12 cellular contexts compared by ENCODE assay signal in the genomic region with DNA sequence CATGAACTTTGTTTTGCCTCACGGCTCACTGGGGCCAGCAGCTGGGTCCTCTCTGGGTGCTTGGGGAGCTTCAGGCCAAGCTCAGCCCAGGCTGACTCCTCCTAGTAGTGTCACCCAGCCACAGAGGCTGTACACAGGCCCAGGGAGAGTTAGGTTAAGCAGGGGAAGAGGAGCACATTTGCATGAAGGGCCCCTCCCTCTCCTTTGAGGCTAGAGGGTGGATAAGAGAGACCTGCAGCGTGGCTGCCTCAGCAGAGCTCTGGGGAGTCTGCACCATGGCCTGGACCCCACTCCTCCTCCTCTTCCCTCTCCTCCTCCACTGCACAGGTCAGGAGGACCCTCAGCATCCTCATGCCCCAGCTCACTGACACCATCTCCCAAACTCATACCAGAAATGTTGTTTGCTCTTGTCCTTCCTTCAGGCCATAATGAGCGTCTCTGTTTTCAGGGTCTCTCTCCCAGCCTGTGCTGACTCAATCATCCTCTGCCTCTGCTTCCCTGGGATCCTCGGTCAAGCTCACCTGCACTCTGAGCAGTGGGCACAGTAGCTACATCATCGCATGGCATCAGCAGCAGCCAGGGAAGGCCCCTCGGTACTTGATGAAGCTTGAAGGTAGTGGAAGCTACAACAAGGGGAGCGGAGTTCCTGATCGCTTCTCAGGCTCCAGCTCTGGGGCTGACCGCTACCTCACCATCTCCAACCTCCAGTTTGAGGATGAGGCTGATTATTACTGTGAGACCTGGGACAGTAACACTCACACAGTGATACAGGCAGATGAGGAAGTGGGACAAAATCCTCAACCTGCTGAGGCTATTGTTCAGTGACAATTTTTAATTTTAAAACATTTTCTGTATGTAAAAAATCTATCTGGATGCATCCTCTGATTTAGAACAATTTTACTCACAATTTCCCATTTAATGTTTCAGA.
DNase-seq lines count a peak whose midpoint lies in the region; ATAC-seq, FAIRE-seq and TF ChIP-seq lines count a peak whose summit lies in the region.
"Had no signal": no experiment of that assay in that cellular context is flagged by ENCODE, and none has a peak within 500 bp of the region (broad histone marks: within the 10 kb centered on the region; RNA-seq: fewer than 3 reads in every experiment).

No MANE protein-coding gene starts in this region.

- peak; percentile 98 for FAIRE-seq in GM12891 (lab: Jason Lieb, UNC)

- H4K20me1 ChIP-seq in OCI-LY7 (ENCODE audit: insufficient read depth, low read length) = no peaks in the 10 kb centered on the region

- TF ChIP-seq POLR2A in GM12891 (IDR thresholded peaks at IDR 0.05; ENCODE audit: low read depth, low read length) = peak; percentile 53; the same call in 1 of the 2 replicates

- intact Hi-C loops in OCI-LY7 (cut with micrococcal nuclease; ENCODE audit: unreplicated experiment) = loop anchor here (1.0 to 10.0 kb wide), 3 partner anchors 34 to 873 kb away; a partner anchor contains a TSS

- H2AFZ ChIP-seq in OCI-LY7 (ENCODE audit: low read length) = no peak overlapping the region

- POLR2A ChIA-PET in OCI-LY7 (lab: Charles Lee) = interaction anchor here (0.5 to 12.0 kb wide), 15 partner anchors 9 to 135 kb away, joined by 3 to 148 read pairs (median 7); no protein-coding TSS in a partner anchor

- peak overlapping the region; percentile 94 for H3K4me2 ChIP-seq in OCI-LY7 (ENCODE audit: low read length)

- peaks cover 84% of the 10 kb centered on the region for H3K4me1 ChIP-seq in OCI-LY7 (ENCODE audit: insufficient read depth, low read length, poor library complexity, severe bottlenecking)
- H3K4me1 ChIP-seq: gastroesophageal sphincter had no signal

- TF ChIP-seq CTCF in OCI-LY7 (conservative IDR thresholded peaks at IDR 0.05; ENCODE audit: low read length) = no peak
- no peak for TF ChIP-seq CTCF in WERI-Rb-1 (IDR thresholded peaks at IDR 0.05; ENCODE audit: low read depth, low read length)

- H3K27ac ChIP-seq in OCI-LY7 (ENCODE audit: low read depth, low read length, poor library complexity, severe bottlenecking) = peak overlapping the region; percentile 99
- no peak overlapping the region for H3K27ac ChIP-seq in WERI-Rb-1
- H3K27ac ChIP-seq: gastroesophageal sphincter had no signal

- BruUV-seq in OCI-LY7 (replicated peaks; lab: Mats Ljungman, UMichigan) = TSS peak; percentile 94

- DNase-seq in GM12891 (ENCODE audit: insufficient read length, low spot score) = peak; percentile 46
- peak; percentile 95 for DNase-seq in OCI-LY7 (ENCODE audit: low spot score)
- no peak for DNase-seq in HK-2 (ENCODE audit: unreplicated experiment)
- DNase-seq in NCI-H748 treated with DMSO at 0.1 percent for 48 hours (lab: John Stamatoyannopoulos, UW) = no peak
- DNase-seq in superior temporal gyrus (ENCODE audit: extremely low spot score) = no peak
- no peak for DNase-seq in WERI-Rb-1
- DNase-seq: cerebellar nuclear complex, NCI-H524 had no signal

- H3K27me3 ChIP-seq in WERI-Rb-1 (ENCODE audit: insufficient read depth, low read depth, severe bottlenecking) = peaks cover 2% of the 10 kb centered on the region

- ATAC-seq in GM19397 (IDR thresholded peaks at IDR 0.05; ENCODE audit: unreplicated experiment) = peak; percentile 76
- ATAC-seq in HG02973 (IDR thresholded peaks at IDR 0.05; ENCODE audit: unreplicated experiment) = peak; percentile 64
- ATAC-seq: gastroesophageal sphincter, sciatic nerve had no signal

- H3K9me3 ChIP-seq in OCI-LY7 (ENCODE audit: low read length) = 0 out of 2 replicates have a peak, but pooled peaks cover 4% of the 10 kb centered on the region
- peaks cover 4% of the 10 kb centered on the region for H3K9me3 ChIP-seq in WERI-Rb-1 (ENCODE audit: severe bottlenecking)
- H3K9me3 ChIP-seq: gastroesophageal sphincter had no signal

- no peaks in the 10 kb centered on the region for H3K9me2 ChIP-seq in OCI-LY7 (ENCODE audit: insufficient read depth, low read length)

- H3K79me2 ChIP-seq in OCI-LY7 (ENCODE audit: insufficient read depth, low read depth, low read length) = peaks cover 7% of the 10 kb centered on the region; the same call in 1 of the 2 replicates

- peak overlapping the region; percentile 66 for H3K4me3 ChIP-seq in OCI-LY7 (ENCODE audit: low read depth, low read length, poor library complexity, severe bottlenecking)
- H3K4me3 ChIP-seq in WERI-Rb-1 (ENCODE audit: low read depth, low read length) = no peak overlapping the region
- H3K4me3 ChIP-seq: gastroesophageal sphincter had no signal

- H3K36me3 ChIP-seq in OCI-LY7 (ENCODE audit: insufficient read depth, low read length) (no peaks in the 10 kb centered on the region), WERI-Rb-1 (no peaks in the 10 kb centered on the region)
- H3K36me3 ChIP-seq: gastroesophageal sphincter had no signal

- CTCF ChIA-PET in OCI-LY7 (lab: Charles Lee; ENCODE audit: unreplicated experiment) = interaction anchor here (1.3 to 1.4 kb wide), 2 partner anchors 52 to 101 kb away, joined by 3 read pairs; no protein-coding TSS in a partner anchor

TF ChIP-seq in GM12891, 5 proteins besides CTCF, POLR2A, EP300 and RAD21:
- no peak for TF ChIP-seq POLR2AphosphoS5 (IDR thresholded peaks at IDR 0.05; ENCODE audit: low read depth, low read length)
- peak; percentile 91; the same call in 1 of the 2 replicates for TF ChIP-seq POU2F2 (IDR thresholded peaks at IDR 0.05; ENCODE audit: low read depth, low read length)
- peak; percentile 86 for TF ChIP-seq SPI1 (IDR thresholded peaks at IDR 0.05; ENCODE audit: low read depth, low read length)
- no peak for TF ChIP-seq PAX5 (IDR thresholded peaks at IDR 0.05; ENCODE audit: insufficient read depth, low read length, severe bottlenecking)

Comparison
In these comparisons a context has a peak if more than half of its experiments do, and no peak if none do; other contexts are left out.
1. DNase-seq: peak in GM12891 (single experiment) and OCI-LY7 (single experiment); none in HK-2 (single experiment), NCI-H748 treated with DMSO at 0.1 percent for 48 hours (single experiment), superior temporal gyrus (single experiment) and WERI-Rb-1 (single experiment).